Comparison of ENCODE assay signal across 1 cellular context in the genomic region with DNA sequence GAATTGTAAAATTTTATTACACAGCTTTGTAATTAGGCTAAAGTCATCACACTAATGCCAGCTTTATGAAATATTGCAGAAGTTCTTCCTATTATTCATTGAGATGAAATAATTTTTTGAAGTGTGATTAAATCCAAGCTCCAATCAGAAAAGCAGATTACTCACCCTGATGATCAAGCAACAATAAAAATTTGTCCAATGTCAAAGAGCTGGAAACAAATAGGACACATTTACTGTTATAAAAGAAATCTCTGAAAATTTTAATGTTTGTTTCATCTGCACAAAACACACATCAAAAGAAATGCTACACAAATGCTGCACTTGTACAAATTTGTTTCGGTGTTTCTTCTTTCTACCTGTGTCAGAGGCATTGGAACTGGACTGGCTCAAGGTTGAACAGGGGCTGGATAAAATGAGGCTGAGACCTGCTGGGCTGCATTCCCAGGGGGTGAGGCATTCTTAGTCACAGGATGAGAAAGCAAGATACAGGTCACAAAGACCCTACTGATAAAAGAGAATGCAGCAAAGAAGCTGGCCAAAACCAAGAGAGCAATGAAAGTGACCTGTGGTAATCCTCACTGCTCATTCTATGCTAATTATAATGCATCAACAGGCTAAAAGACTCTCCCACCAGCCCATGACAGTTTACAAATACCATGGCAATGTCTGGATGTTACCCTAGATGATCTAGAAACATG.
A peak's percentile ranks its signal among the peaks of the same experiment; 100 is the strongest.
TF ChIP-seq lines count a peak whose summit lies in the region.

No MANE protein-coding gene starts in this region.

TF ChIP-seq in SK-N-SH, 30 proteins besides CTCF, POLR2A, EP300 and RAD21 (continued from another document):
- TF ChIP-seq, protein P1, sequence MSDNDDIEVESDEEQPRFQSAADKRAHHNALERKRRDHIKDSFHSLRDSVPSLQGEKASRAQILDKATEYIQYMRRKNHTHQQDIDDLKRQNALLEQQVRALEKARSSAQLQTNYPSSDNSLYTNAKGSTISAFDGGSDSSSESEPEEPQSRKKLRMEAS (IDR thresholded peaks at IDR 0.05; ENCODE audit: low read depth) = 0 out of 2 replicates have a peak, but pooled peaks have one; percentile 40
- TF ChIP-seq MXI1 (IDR thresholded peaks at IDR 0.05; ENCODE audit: low read depth, low read length) = no peak
- TF ChIP-seq, protein P2, sequence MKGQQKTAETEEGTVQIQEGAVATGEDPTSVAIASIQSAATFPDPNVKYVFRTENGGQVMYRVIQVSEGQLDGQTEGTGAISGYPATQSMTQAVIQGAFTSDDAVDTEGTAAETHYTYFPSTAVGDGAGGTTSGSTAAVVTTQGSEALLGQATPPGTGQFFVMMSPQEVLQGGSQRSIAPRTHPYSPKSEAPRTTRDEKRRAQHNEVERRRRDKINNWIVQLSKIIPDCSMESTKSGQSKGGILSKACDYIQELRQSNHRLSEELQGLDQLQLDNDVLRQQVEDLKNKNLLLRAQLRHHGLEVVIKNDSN (IDR thresholded peaks at IDR 0.05; ENCODE audit: borderline replicate concordance, low read depth) = no peak
- TF ChIP-seq, protein P3, sequence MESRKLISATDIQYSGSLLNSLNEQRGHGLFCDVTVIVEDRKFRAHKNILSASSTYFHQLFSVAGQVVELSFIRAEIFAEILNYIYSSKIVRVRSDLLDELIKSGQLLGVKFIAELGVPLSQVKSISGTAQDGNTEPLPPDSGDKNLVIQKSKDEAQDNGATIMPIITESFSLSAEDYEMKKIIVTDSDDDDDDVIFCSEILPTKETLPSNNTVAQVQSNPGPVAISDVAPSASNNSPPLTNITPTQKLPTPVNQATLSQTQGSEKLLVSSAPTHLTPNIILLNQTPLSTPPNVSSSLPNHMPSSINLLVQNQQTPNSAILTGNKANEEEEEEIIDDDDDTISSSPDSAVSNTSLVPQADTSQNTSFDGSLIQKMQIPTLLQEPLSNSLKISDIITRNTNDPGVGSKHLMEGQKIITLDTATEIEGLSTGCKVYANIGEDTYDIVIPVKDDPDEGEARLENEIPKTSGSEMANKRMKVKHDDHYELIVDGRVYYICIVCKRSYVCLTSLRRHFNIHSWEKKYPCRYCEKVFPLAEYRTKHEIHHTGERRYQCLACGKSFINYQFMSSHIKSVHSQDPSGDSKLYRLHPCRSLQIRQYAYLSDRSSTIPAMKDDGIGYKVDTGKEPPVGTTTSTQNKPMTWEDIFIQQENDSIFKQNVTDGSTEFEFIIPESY (IDR thresholded peaks at IDR 0.05; ENCODE audit: borderline replicate concordance, low read depth) = no peak
- TF ChIP-seq YY1 (IDR thresholded peaks at IDR 0.05; ENCODE audit: low read depth) = no peak
- peak; percentile 84 for TF ChIP-seq RXRA (IDR thresholded peaks at IDR 0.05; ENCODE audit: borderline replicate concordance, low read depth)
- TF ChIP-seq, protein P4, sequence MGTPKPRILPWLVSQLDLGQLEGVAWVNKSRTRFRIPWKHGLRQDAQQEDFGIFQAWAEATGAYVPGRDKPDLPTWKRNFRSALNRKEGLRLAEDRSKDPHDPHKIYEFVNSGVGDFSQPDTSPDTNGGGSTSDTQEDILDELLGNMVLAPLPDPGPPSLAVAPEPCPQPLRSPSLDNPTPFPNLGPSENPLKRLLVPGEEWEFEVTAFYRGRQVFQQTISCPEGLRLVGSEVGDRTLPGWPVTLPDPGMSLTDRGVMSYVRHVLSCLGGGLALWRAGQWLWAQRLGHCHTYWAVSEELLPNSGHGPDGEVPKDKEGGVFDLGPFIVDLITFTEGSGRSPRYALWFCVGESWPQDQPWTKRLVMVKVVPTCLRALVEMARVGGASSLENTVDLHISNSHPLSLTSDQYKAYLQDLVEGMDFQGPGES (IDR thresholded peaks at IDR 0.05; ENCODE audit: low read depth, low read length) = no peak
- no peak for TF ChIP-seq FOXJ3 (CRISPR knock-in tag; IDR thresholded peaks at IDR 0.05)
- no peak for TF ChIP-seq CHD2 (IDR thresholded peaks at IDR 0.05; ENCODE audit: low read length, partially characterized antibody)
- no peak for TF ChIP-seq RFX5 (IDR thresholded peaks at IDR 0.05; ENCODE audit: low read length)
- peak; percentile 73 for TF ChIP-seq TEAD4 (IDR thresholded peaks at IDR 0.05; ENCODE audit: borderline replicate concordance, insufficient read depth)
